Comparison of ENCODE assay signal across 13 cellular contexts in the genomic region with DNA sequence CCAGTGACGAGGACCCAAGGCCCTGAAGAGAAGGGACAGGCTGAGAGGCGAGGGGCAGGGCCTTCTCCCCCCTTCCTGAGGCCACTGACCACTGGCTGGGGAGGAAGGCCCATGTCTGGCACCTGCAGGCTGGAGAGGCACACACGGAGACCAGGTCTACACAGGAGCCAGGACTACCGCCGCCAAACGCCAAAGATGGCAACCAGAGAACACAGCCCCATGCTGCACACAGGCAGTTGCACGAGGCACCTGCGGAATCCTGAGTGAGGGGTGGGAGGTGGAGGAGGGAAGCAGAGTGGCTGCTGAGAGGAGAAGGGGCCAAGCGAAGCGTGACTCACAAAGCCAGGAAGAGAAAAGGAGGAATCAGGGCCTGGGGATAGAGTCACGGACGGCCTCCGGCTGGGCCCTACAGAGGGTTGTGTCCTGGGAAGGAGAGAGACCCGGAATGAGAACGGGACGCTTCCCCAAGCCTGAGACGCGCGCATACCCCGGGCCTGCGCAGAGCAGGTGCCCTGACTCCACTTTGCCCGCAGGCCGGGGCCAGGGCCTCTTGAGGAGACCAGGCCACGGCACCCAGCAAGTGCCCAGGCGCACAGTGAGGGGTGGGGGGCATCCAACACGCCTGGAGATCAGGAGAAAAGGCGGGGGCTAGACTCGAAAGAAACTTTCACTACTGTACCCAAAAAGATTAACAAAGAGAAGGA. TPM values are rescaled to one million over a fixed set of nuclear protein-coding genes. Genes with fewer than 3 reads are reported as not detected.
DNase-seq lines count a peak whose midpoint lies in the region; ATAC-seq and TF ChIP-seq lines count a peak whose summit lies in the region.
"Had no signal": no experiment of that assay in that cellular context is flagged by ENCODE, and none has a peak within 500 bp of the region (broad histone marks: within the 10 kb centered on the region; RNA-seq: fewer than 3 reads in every experiment).

No MANE protein-coding gene starts in this region.

- H3K27ac Mint-ChIP-seq in CD4-positive, alpha-beta T cell, result peak overlapping the region; percentile 93
- peak overlapping the region; percentile 76 for H3K27ac Mint-ChIP-seq in nephron progenitor cell

- TF ChIP-seq CTCF in CD4-positive, alpha-beta T cell (IDR thresholded peaks at IDR 0.05), result no peak
- TF ChIP-seq CTCF in KMS-11 (conservative IDR thresholded peaks at IDR 0.05; ENCODE audit: low read depth, low read length) (no peak), nephron progenitor cell (IDR thresholded peaks at IDR 0.05) (no peak), osteoblast (IDR thresholded peaks at IDR 0.05; ENCODE audit: extremely low read depth, low read depth, low read length) (no peak)

- peaks cover 63% of the 10 kb centered on the region for H3K36me3 Mint-ChIP-seq in CD4-positive, alpha-beta T cell (ENCODE audit: low read depth)
- H3K36me3 Mint-ChIP-seq in nephron progenitor cell (ENCODE audit: low read depth), result peaks cover 30% of the 10 kb centered on the region

- H3K27me3 ChIP-seq in CD4-positive, alpha-beta T cell (ENCODE audit: control insufficient read depth, insufficient read depth, low read length), result no peaks in the 10 kb centered on the region
- no peaks in the 10 kb centered on the region for H3K27me3 ChIP-seq in KMS-11 (ENCODE audit: insufficient read depth, low read depth)
- H3K27me3 ChIP-seq in effector memory CD4-positive, alpha-beta T cell (replicated peaks; ENCODE audit: control insufficient read depth, insufficient read depth, low read length, poor library complexity, severe bottlenecking), result no peaks in the 10 kb centered on the region
- H3K27me3 ChIP-seq in osteoblast (ENCODE audit: insufficient read depth, low read length), result no peaks in the 10 kb centered on the region
- H3K27me3 ChIP-seq: ascending aorta, tibial artery had no signal

- H3K9me3 Mint-ChIP-seq in CD4-positive, alpha-beta T cell, result no peaks in the 10 kb centered on the region
- no peaks in the 10 kb centered on the region for H3K9me3 Mint-ChIP-seq in nephron progenitor cell

- H3K4me3 ChIP-seq in KMS-11 (IDR thresholded peaks at IDR 0.05; ENCODE audit: insufficient read depth, low read depth, low read length) (no peak overlapping the region), osteoblast (ENCODE audit: insufficient read depth, low read length) (no peak overlapping the region)
- no peak overlapping the region for H3K4me3 ChIP-seq in effector memory CD4-positive, alpha-beta T cell (ENCODE audit: insufficient read depth, low read depth, low read length, poor library complexity, severe bottlenecking)
- H3K4me3 ChIP-seq: ascending aorta, tibial artery had no signal

- peak overlapping the region; percentile 43 for H3K27ac ChIP-seq in CD4-positive, alpha-beta T cell (ENCODE audit: low read depth, low read length)
- H3K27ac ChIP-seq in KMS-11 (peak overlapping the region; percentile 88), osteoblast (ENCODE audit: low read depth, low read length) (no peak overlapping the region)
- H3K27ac ChIP-seq in effector memory CD4-positive, alpha-beta T cell (ENCODE audit: insufficient read depth, low read length, poor library complexity, severe bottlenecking), result peak overlapping the region; percentile 16
- H3K27ac ChIP-seq: tibial artery had no signal

- peak overlapping the region; percentile 49; the same call in 1 of the 2 replicates for H3K9ac ChIP-seq in KMS-11
- H3K9ac ChIP-seq: SK-N-SH had no signal

- peaks cover 16% of the 10 kb centered on the region for H3K4me1 Mint-ChIP-seq in CD4-positive, alpha-beta T cell (ENCODE audit: low read depth)
- H3K4me1 Mint-ChIP-seq in nephron progenitor cell, result peaks cover 58% of the 10 kb centered on the region

- H3K27me3 Mint-ChIP-seq in CD4-positive, alpha-beta T cell, result no peaks in the 10 kb centered on the region
- H3K27me3 Mint-ChIP-seq in nephron progenitor cell (ENCODE audit: low read depth, poor library complexity), result peaks cover 8% of the 10 kb centered on the region

- ATAC-seq in CD4-positive, alpha-beta T cell (ENCODE audit: poor library complexity), result no peak
- no peak for ATAC-seq in esophagus mucosa

- no peaks in the 10 kb centered on the region; the same call in 1 of the 2 replicates for H3K36me3 ChIP-seq in KMS-11 (ENCODE audit: insufficient read depth)
- H3K36me3 ChIP-seq in effector memory CD4-positive, alpha-beta T cell (ENCODE audit: control insufficient read depth, insufficient read depth, low read length), result peaks cover 38% of the 10 kb centered on the region
- peaks cover 23% of the 10 kb centered on the region for H3K36me3 ChIP-seq in osteoblast (ENCODE audit: insufficient read depth, low read length)

- H3K4me3 Mint-ChIP-seq in CD4-positive, alpha-beta T cell, result no peak overlapping the region
- H3K4me3 Mint-ChIP-seq in nephron progenitor cell, result peak overlapping the region; percentile 61

- H3K4me2 ChIP-seq in KMS-11, result peak overlapping the region; percentile 88
- no peak overlapping the region for H3K4me2 ChIP-seq in osteoblast (ENCODE audit: insufficient read depth, low read length)
- H3K4me2 ChIP-seq: SK-N-SH had no signal

- peaks cover 17% of the 10 kb centered on the region; the same call in 1 of the 2 replicates for H3K79me2 ChIP-seq in KMS-11 (ENCODE audit: insufficient read depth, low read depth)
- peaks cover 32% of the 10 kb centered on the region for H3K79me2 ChIP-seq in osteoblast (ENCODE audit: insufficient read depth, low read length)

- H4K20me1 ChIP-seq in KMS-11 (ENCODE audit: insufficient read depth) (no peaks in the 10 kb centered on the region), osteoblast (ENCODE audit: insufficient read depth, low read length) (peaks cover 24% of the 10 kb centered on the region)

- intact Hi-C loops in CD4-positive, alpha-beta T cell (cut with DNase I, micrococcal nuclease), result no loop called here

- peaks cover 35% of the 10 kb centered on the region for H3K4me1 ChIP-seq in KMS-11 (ENCODE audit: low read depth, poor library complexity, severe bottlenecking)
- peaks cover 8% of the 10 kb centered on the region for H3K4me1 ChIP-seq in effector memory CD4-positive, alpha-beta T cell (ENCODE audit: control insufficient read depth, insufficient read depth, low read length, poor library complexity, severe bottlenecking)
- H3K4me1 ChIP-seq in osteoblast (ENCODE audit: insufficient read depth, low read length), result peaks cover 2% of the 10 kb centered on the region
- H3K4me1 ChIP-seq: ascending aorta, tibial artery had no signal

- POLR2A ChIA-PET in CD4-positive, alpha-beta T cell (lab: Charles Lee), result interaction anchor here (1.7 kb wide), 1 partner anchor 38 kb away, joined by 6 read pairs; a partner anchor contains a TSS

- CTCF ChIA-PET in CD4-positive, alpha-beta T cell (lab: Charles Lee), result no interaction called here

- H2AFZ ChIP-seq in KMS-11 (ENCODE audit: low read depth) (no peak overlapping the region), osteoblast (ENCODE audit: low read length) (no peak overlapping the region)

- DNase-seq in CD4-positive, alpha-beta T cell, result no peak
- DNase-seq in effector memory CD4-positive, alpha-beta T cell, result no peak
- DNase-seq in nephron progenitor cell (peak; percentile 25), DMS153 (lab: John Stamatoyannopoulos, UW) (no peak), osteoblast (ENCODE audit: insufficient read length, low spot score, missing footprints) (no peak), T1000 (lab: John Stamatoyannopoulos, UW) (no peak)
- DNase-seq: Kasumi-1, NCI-H446, SK-N-SH, tibial artery had no signal

- H3K9me3 ChIP-seq in CD4-positive, alpha-beta T cell (ENCODE audit: control insufficient read depth, low read length), result no peaks in the 10 kb centered on the region
- H3K9me3 ChIP-seq in effector memory CD4-positive, alpha-beta T cell (ENCODE audit: control insufficient read depth, low read length), result no peaks in the 10 kb centered on the region
- H3K9me3 ChIP-seq in osteoblast (ENCODE audit: low read depth, low read length), result no peaks in the 10 kb centered on the region
- H3K9me3 ChIP-seq: ascending aorta, SK-N-SH, tibial artery had no signal

RNA-seq across cellular contexts. Expression of a gene that starts 28.7 kb away (rescaled TPM):
- 1 to 10 TPM in 1 of 2 experiments, under 1 TPM in 1; 0.74 to 1.2 TPM for total RNA-seq in CD4-positive, alpha-beta T cell
- 6.5 TPM for total RNA-seq in esophagus mucosa
- total RNA-seq in osteoblast, result 4.0 and 4.4 TPM in 2 replicates
- total RNA-seq: ascending aorta had no signal

RNA-seq across cellular contexts. Expression of a gene that starts 37.7 kb away (rescaled TPM):
- total RNA-seq in CD4-positive, alpha-beta T cell, result 10 to 100 TPM; 35.7 to 38.9 TPM
- 16.9 TPM for total RNA-seq in esophagus mucosa
- total RNA-seq in osteoblast, result 31.2 and 33.3 TPM in 2 replicates

RNA-seq across cellular contexts. Expression of a gene that starts 46.3 kb away (rescaled TPM):
- total RNA-seq in CD4-positive, alpha-beta T cell, result 10 to 100 TPM; 92.4 to 96.6 TPM
- 29.8 TPM for total RNA-seq in esophagus mucosa
- 44.5 and 62.5 TPM in 2 replicates for total RNA-seq in osteoblast
